ENCODE assay signal across 9 cellular contexts in the genomic region with DNA sequence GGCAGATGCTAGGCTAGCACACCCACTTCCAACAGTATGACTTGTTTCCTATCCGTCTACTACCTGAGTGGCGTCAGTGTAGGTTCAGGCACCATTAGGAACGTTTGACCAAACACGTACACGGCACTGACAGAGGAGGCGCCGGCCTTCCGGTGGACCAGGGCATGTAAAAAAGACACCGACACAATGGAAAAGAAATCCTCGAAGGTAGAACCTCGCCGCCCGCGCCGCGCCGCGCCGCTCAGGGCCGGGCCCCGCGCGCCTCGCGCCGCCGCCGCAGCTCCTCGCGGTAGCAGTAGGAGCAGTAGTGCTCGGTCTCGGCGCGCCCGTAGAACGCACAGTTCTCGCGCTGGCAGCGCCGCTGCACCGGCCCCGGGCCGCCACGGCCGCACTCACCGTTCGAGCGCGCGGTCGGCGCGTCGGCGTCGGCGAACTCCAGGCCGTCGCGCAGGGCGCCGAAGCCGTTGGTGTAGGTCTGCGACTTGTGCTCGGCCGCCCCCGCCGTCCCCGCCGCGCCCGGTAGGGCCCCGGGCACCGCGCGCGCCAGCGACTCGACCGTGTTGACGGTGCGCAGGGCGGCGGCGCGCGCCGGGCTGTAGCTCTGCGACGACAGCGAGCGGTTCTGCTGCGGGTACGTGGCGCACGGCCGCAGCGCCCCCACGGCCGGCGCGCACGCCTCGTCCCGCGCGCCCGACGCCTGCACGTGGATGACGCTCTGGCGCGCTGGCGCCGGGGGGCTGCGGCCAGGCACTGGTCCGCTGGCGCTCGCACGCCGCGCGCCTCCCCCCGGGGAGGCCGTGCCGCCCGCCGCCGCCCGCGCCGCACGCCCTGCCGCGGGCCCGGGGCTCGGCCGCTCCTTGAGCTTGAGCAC.
DNase-seq lines count a peak whose midpoint lies in the region; ATAC-seq and TF ChIP-seq lines count a peak whose summit lies in the region.
"Had no signal": no experiment of that assay in that cellular context is flagged by ENCODE, and none has a peak within 500 bp of the region (broad histone marks: within the 10 kb centered on the region; RNA-seq: fewer than 3 reads in every experiment).

No MANE protein-coding gene starts in this region.

- TF ChIP-seq CTCF in mammary epithelial cell (conservative IDR thresholded peaks at IDR 0.05 in 1 of 2, IDR thresholded peaks at IDR 0.05 in 1 of 2; ENCODE audit: extremely low read depth in 1 of 2, insufficient read depth in 1 of 2, low read depth in 1 of 2, low read length in 2 of 2): no peak
- TF ChIP-seq CTCF in mesothelial cell of epicardium (IDR thresholded peaks at IDR 0.05; ENCODE audit: unreplicated experiment): no peak
- no peak for TF ChIP-seq CTCF in type B pancreatic cell (conservative IDR thresholded peaks at IDR 0.05)

- H3K4me3 Mint-ChIP-seq in mesothelial cell of epicardium: peak overlapping the region; percentile 59
- H3K4me3 Mint-ChIP-seq in type B pancreatic cell: peak overlapping the region; percentile 79

- 20% methylated on average over 17 of the region's 138 CpGs for WGBS in mammary epithelial cell (ENCODE audit: low coverage, missing lambda C conversion rate)

- H3K4me1 Mint-ChIP-seq in mesothelial cell of epicardium: no peaks in the 10 kb centered on the region
- H3K4me1 Mint-ChIP-seq in type B pancreatic cell (ENCODE audit: unreplicated experiment): no peaks in the 10 kb centered on the region

- no peak overlapping the region for H3K9ac ChIP-seq in mammary epithelial cell (ENCODE audit: insufficient read depth, low read length)

- no peak overlapping the region for H3K27ac ChIP-seq in mammary epithelial cell (ENCODE audit: insufficient read depth, low read depth, low read length)
- H3K27ac ChIP-seq: 22Rv1 had no signal

- H3K79me2 ChIP-seq in mammary epithelial cell (ENCODE audit: insufficient read depth, low read length): no peaks in the 10 kb centered on the region

- intact Hi-C loops in mammary epithelial cell (cut with micrococcal nuclease): no loop called here

- peaks cover 6% of the 10 kb centered on the region for H3K9me3 ChIP-seq in mammary epithelial cell (replicated peaks; ENCODE audit: insufficient read depth, low read length)

- CTCF ChIA-PET in mammary epithelial cell (lab: Charles Lee; ENCODE audit: low non-redundant PET): no interaction called here

- peak overlapping the region; percentile 51 for H2AFZ ChIP-seq in mammary epithelial cell (ENCODE audit: low read depth, low read length)

- peaks cover 6% of the 10 kb centered on the region for H3K4me1 ChIP-seq in mammary epithelial cell (ENCODE audit: insufficient read depth, low read length)

- H3K4me3 ChIP-seq in mammary epithelial cell (replicated peaks in 1 of 3; ENCODE audit: insufficient read depth in 1 of 3, low read depth in 2 of 3, low read length in 3 of 3): peak overlapping the region in 1 of 3 experiments; percentile 6

- peaks cover 13% of the 10 kb centered on the region for H3K27me3 ChIP-seq in mammary epithelial cell (ENCODE audit: insufficient read depth, low read length)

- no peaks in the 10 kb centered on the region for H4K20me1 ChIP-seq in mammary epithelial cell (ENCODE audit: insufficient read depth, low read length)

- ATAC-seq in activated CD4-positive, CD25-positive, alpha-beta regulatory T cell treated with anti-CD3 and anti-CD28 coated beads, Interleukin-2, amount 50 U/mL, for 24 hours: peak; percentile 63 to 69
- ATAC-seq in GM21367 (IDR thresholded peaks at IDR 0.05; ENCODE audit: unreplicated experiment) (no peak), GM18861 (IDR thresholded peaks at IDR 0.05; ENCODE audit: unreplicated experiment) (no peak)

- H3K36me3 Mint-ChIP-seq in mesothelial cell of epicardium (peaks cover 4% of the 10 kb centered on the region), type B pancreatic cell (no peaks in the 10 kb centered on the region)

- peak overlapping the region; percentile 45 for H3K4me2 ChIP-seq in mammary epithelial cell (ENCODE audit: insufficient read depth, low read depth, low read length)

- peaks cover 79% of the 10 kb centered on the region for H3K27me3 Mint-ChIP-seq in mesothelial cell of epicardium (ENCODE audit: low read depth)
- H3K27me3 Mint-ChIP-seq in type B pancreatic cell: peaks cover 57% of the 10 kb centered on the region

- H3K9me3 Mint-ChIP-seq in mesothelial cell of epicardium (peaks cover 5% of the 10 kb centered on the region), type B pancreatic cell (no peaks in the 10 kb centered on the region)

- no peak overlapping the region for H3K27ac Mint-ChIP-seq in mesothelial cell of epicardium
- no peak overlapping the region for H3K27ac Mint-ChIP-seq in type B pancreatic cell

- H3K36me3 ChIP-seq in mammary epithelial cell (ENCODE audit: insufficient read depth, low read length): no peaks in the 10 kb centered on the region

- dilution Hi-C loops in mammary epithelial cell (cut with HindIII; ENCODE audit: low sequenced_read_pairs): loop anchor here (25.0 kb wide), 1 partner anchor 371 kb away; a partner anchor contains a TSS

- DNase-seq in activated CD4-positive, CD25-positive, alpha-beta regulatory T cell (lab: John Stamatoyannopoulos, UW): no peak
- DNase-seq in mammary epithelial cell (no peak), mesothelial cell of epicardium (ENCODE audit: low spot score in 2 of 2, unreplicated experiment in 2 of 2) (peak in 1 of 2 experiments; percentile 38), type B pancreatic cell (ENCODE audit: extremely low spot score, unreplicated experiment) (no peak), NCI-H446 (lab: John Stamatoyannopoulos, UW) (no peak)

- in situ Hi-C loops in mammary epithelial cell (cut with MboI; ENCODE audit: low sequenced_read_pairs in 2 of 2): loop anchor here (10.0 to 25.0 kb wide), 2 partner anchors 118 to 821 kb away; no protein-coding TSS in a partner anchor

- BruUV-seq in mammary epithelial cell (replicated peaks; lab: Mats Ljungman, UMichigan): no TSS peak

Comparison
In these comparisons a context has a peak if more than half of its experiments do, and no peak if none do; other contexts are left out.
1. ATAC-seq: peak in activated CD4-positive, CD25-positive, alpha-beta regulatory T cell treated with anti-CD3 and anti-CD28 coated beads, Interleukin-2, amount 50 U/mL, for 24 hours (2 of 2); none in GM21367 (single experiment) and GM18861 (single experiment).